In the genomic region with DNA sequence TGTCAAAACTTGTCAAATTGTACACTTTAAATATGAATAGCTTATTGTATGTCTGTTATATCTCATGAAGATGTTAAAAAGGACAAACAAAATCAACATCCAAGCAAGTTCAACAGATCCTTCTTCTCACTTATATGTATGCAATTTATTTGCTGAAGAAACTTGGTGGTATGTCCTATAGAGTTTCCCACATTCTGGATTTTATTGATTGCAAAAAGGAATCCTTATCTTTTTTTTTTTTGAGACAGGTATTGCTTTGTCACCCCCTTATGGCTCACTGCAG, we compare ENCODE assay signal across 20 cellular contexts.
"Had no signal": no experiment of that assay in that cellular context is flagged by ENCODE, and none has a peak within 500 bp of the region (broad histone marks: within the 10 kb centered on the region; RNA-seq: fewer than 3 reads in every experiment).

No MANE protein-coding gene starts in this region.

- DNase-seq: activated B cell treated with CpG ODN at 0.5 μM for 24 hours; activated CD4-positive, alpha-beta T cell treated with anti-CD3 and anti-CD28 coated beads, Interleukin-2, amount 50 U/mL, for 1 hour; adrenal gland; colonic mucosa; hippocampal formation; mesendoderm; nucleus accumbens; stimulated activated CD4-positive, alpha-beta T cell treated with anti-CD3 and anti-CD28 coated beads, Interleukin-15, amount 100 ng/mL, for 24 hours; stimulated activated CD4-positive, alpha-beta T cell treated with anti-CD3 and anti-CD28 coated beads, Interleukin-4, amount 100 ng/mL, for 1 hour; stimulated activated naive CD4-positive, alpha-beta T cell; T-helper 17 cell; tibial artery had no signal

- H3K9me3 ChIP-seq: adrenal gland, colonic mucosa, esophagus muscularis mucosa, right atrium auricular region, tibial artery, vagina had no signal

- H3K4me3 Mint-ChIP-seq: activated B cell treated with CpG ODN at 0.5 μM for 24 hours; activated naive CD4-positive, alpha-beta T cell treated with anti-CD3 and anti-CD28 coated beads, Interleukin-2, amount 50 U/mL, for 24 hours; nephron; T-helper 17 cell had no signal

- H3K27me3 ChIP-seq: adrenal gland, cardiac muscle cell, colonic mucosa, esophagus muscularis mucosa, right atrium auricular region, tibial artery, vagina had no signal

- H3K36me3 ChIP-seq: adrenal gland, cardiac muscle cell, colonic mucosa, esophagus muscularis mucosa, right atrium auricular region, tibial artery, vagina had no signal

- H3K27ac Mint-ChIP-seq: activated naive CD4-positive, alpha-beta T cell treated with anti-CD3 and anti-CD28 coated beads, Interleukin-2, amount 50 U/mL, for 24 hours; nephron; progenitor cell of endocrine pancreas had no signal

- H3K27me3 Mint-ChIP-seq: activated B cell treated with CpG ODN at 0.5 μM for 24 hours; activated naive CD4-positive, alpha-beta T cell treated with anti-CD3 and anti-CD28 coated beads, Interleukin-2, amount 50 U/mL, for 24 hours; progenitor cell of endocrine pancreas; T-helper 17 cell had no signal

- H3K4me1 ChIP-seq: adrenal gland, colonic mucosa had no signal

- H3K27ac ChIP-seq: adrenal gland, cardiac muscle cell, colonic mucosa, esophagus muscularis mucosa, right atrium auricular region, tibial artery, vagina had no signal

- H3K4me3 ChIP-seq: adrenal gland, cardiac muscle cell, colonic mucosa, esophagus muscularis mucosa, right atrium auricular region, skin epidermis, tibial artery, vagina had no signal

- H3K9me3 Mint-ChIP-seq: activated naive CD4-positive, alpha-beta T cell treated with anti-CD3 and anti-CD28 coated beads, Interleukin-2, amount 50 U/mL, for 24 hours had no signal
